ENCODE assay signal across 1 cellular context in genomic region chr17:56510554-56511342, GRCh38.
TF ChIP-seq lines count a peak whose summit lies in the region.

No MANE protein-coding gene starts in this region.

TF ChIP-seq in K562, 482 proteins besides CTCF, POLR2A, EP300 and RAD21 (continued from another document):
- TF ChIP-seq, protein P1, sequence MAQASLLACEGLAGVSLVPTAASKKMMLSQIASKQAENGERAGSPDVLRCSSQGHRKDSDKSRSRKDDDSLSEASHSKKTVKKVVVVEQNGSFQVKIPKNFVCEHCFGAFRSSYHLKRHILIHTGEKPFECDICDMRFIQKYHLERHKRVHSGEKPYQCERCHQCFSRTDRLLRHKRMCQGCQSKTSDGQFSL (CRISPR knock-in tag; IDR thresholded peaks at IDR 0.05): no peak
- TF ChIP-seq, protein P1 (tag; IDR thresholded peaks at IDR 0.05): 0 out of 4 replicates have a peak, but pooled peaks of 1 of the 2 experiments have one; percentile 37
- TF ChIP-seq THAP7 (CRISPR knock-in tag; IDR thresholded peaks at IDR 0.05) (no peak), POLR2G (IDR thresholded peaks at IDR 0.05; ENCODE audit: low read depth, low read length) (0 out of 2 replicates have a peak, but pooled peaks have one; percentile 18), EHMT2 (IDR thresholded peaks at IDR 0.05) (peak; percentile 13; the same call in 1 of the 2 replicates), RBFOX2 (IDR thresholded peaks at IDR 0.05; ENCODE audit: low read depth, low read length) (peak; percentile 33; the same call in 1 of the 2 replicates)
